ENCODE assay signal across 10 cellular contexts in genomic region chr5:160198886-160199409, GRCh38. TPM values are rescaled to one million over a fixed set of nuclear protein-coding genes. Genes with fewer than 3 reads are reported as not detected.
A peak's percentile ranks its signal among the peaks of the same experiment; 100 is the strongest.
DNase-seq lines count a peak whose midpoint lies in the region; ATAC-seq, FAIRE-seq and TF ChIP-seq lines count a peak whose summit lies in the region.
"Had no signal": no experiment of that assay in that cellular context is flagged by ENCODE, and none has a peak within 500 bp of the region (broad histone marks: within the 10 kb centered on the region; RNA-seq: fewer than 3 reads in every experiment).

No MANE protein-coding gene starts in this region.

- TF ChIP-seq CTCF in VCaP (conservative IDR thresholded peaks at IDR 0.05) (no peak), keratinocyte (optimal IDR thresholded peaks at IDR 0.05 in 1 of 3, IDR thresholded peaks at IDR 0.05 in 1 of 3, conservative IDR thresholded peaks at IDR 0.05 in 1 of 3; ENCODE audit: extremely low read depth in 1 of 3, insufficient read depth in 2 of 3, low read length in 3 of 3) (no peak), thoracic aorta (IDR thresholded peaks at IDR 0.05) (no peak)

- intact Hi-C loops in activated naive CD4-positive, alpha-beta T cell treated with anti-CD3 and anti-CD28 coated beads for 36 hours (cut with micrococcal nuclease), result loop anchor here (1.0 kb wide), 3 partner anchors 146 to 192 kb away; no protein-coding TSS in a partner anchor

- H3K9ac ChIP-seq in keratinocyte (ENCODE audit: control insufficient read depth, extremely low read depth, insufficient read depth, low read length), result no peak overlapping the region

- H3K27me3 ChIP-seq in keratinocyte (ENCODE audit: control insufficient read depth, extremely low read depth, insufficient read depth, low read length), result no peaks in the 10 kb centered on the region
- H3K27me3 ChIP-seq in thoracic aorta (replicated peaks; ENCODE audit: insufficient read depth), result no peaks in the 10 kb centered on the region

- H3K9me3 Mint-ChIP-seq in activated naive CD4-positive, alpha-beta T cell treated with anti-CD3 and anti-CD28 coated beads, Interleukin-2, amount 50 U/mL, for 72 hours, result no peaks in the 10 kb centered on the region
- H3K9me3 Mint-ChIP-seq in activated naive CD4-positive, alpha-beta T cell treated with anti-CD3 and anti-CD28 coated beads for 36 hours, result no peaks in the 10 kb centered on the region

- CTCF ChIA-PET in activated naive CD4-positive, alpha-beta T cell treated with anti-CD3 and anti-CD28 coated beads for 36 hours (lab: Charles Lee), result interaction anchor here (0.6 to 6.3 kb wide), 12 partner anchors 12 to 192 kb away, joined by 3 to 49 read pairs (median 3); no protein-coding TSS in a partner anchor

- dilution Hi-C loops in keratinocyte (cut with MboI; ENCODE audit: extremely low pct_ligation_motif_present, low sequenced_read_pairs), result no loop called here

- ATAC-seq in activated naive CD4-positive, alpha-beta T cell treated with anti-CD3 and anti-CD28 coated beads, Interleukin-2, amount 50 U/mL, for 72 hours, result peak; percentile 5
- no peak for ATAC-seq in thoracic aorta (ENCODE audit: insufficient number of reproducible peaks, low FRiP score, low read depth)

- H3K9me1 ChIP-seq in keratinocyte (ENCODE audit: control insufficient read depth, extremely low read depth, insufficient read depth, low read length), result no peaks in the 10 kb centered on the region

- no peaks in the 10 kb centered on the region for H4K20me1 ChIP-seq in keratinocyte (ENCODE audit: control insufficient read depth, extremely low read depth, insufficient read depth, low read length)

- H3K27ac Mint-ChIP-seq in activated naive CD4-positive, alpha-beta T cell treated with anti-CD3 and anti-CD28 coated beads, Interleukin-2, amount 50 U/mL, for 72 hours, result peak overlapping the region in 1 of 2 donors; percentile 76
- no peak overlapping the region for H3K27ac Mint-ChIP-seq in activated naive CD4-positive, alpha-beta T cell treated with anti-CD3 and anti-CD28 coated beads for 36 hours

- H3K4me3 Mint-ChIP-seq in activated naive CD4-positive, alpha-beta T cell treated with anti-CD3 and anti-CD28 coated beads for 36 hours, result no peak overlapping the region

- H3K27ac ChIP-seq in VCaP (peak overlapping the region; percentile 23; the same call in 1 of the 2 replicates), keratinocyte (ENCODE audit: control insufficient read depth, insufficient read depth, low read length) (no peak overlapping the region), thoracic aorta (no peak overlapping the region)
- H3K27ac ChIP-seq: C4-2B had no signal

- FAIRE-seq in keratinocyte (lab: Jason Lieb, UNC) (no peak), GM12892 (lab: Jason Lieb, UNC) (no peak)
- FAIRE-seq: TTC549 had no signal

- TF ChIP-seq POLR2A in GM12892 (IDR thresholded peaks at IDR 0.05; ENCODE audit: low read depth, low read length), result no peak

- H3K36me3 Mint-ChIP-seq in activated naive CD4-positive, alpha-beta T cell treated with anti-CD3 and anti-CD28 coated beads, Interleukin-2, amount 50 U/mL, for 72 hours, result no peaks in the 10 kb centered on the region
- H3K36me3 Mint-ChIP-seq in activated naive CD4-positive, alpha-beta T cell treated with anti-CD3 and anti-CD28 coated beads for 36 hours (ENCODE audit: low read depth), result no peaks in the 10 kb centered on the region

- no peaks in the 10 kb centered on the region for H3K9me3 ChIP-seq in keratinocyte (ENCODE audit: control insufficient read depth, low read depth, low read length)
- H3K9me3 ChIP-seq in thoracic aorta, result no peaks in the 10 kb centered on the region

- H3K36me3 ChIP-seq in keratinocyte (ENCODE audit: control insufficient read depth in 2 of 2, extremely low read depth in 1 of 2, insufficient read depth in 2 of 2, low read length in 2 of 2), result no peaks in the 10 kb centered on the region
- no peaks in the 10 kb centered on the region for H3K36me3 ChIP-seq in thoracic aorta

- H3K4me1 Mint-ChIP-seq in activated naive CD4-positive, alpha-beta T cell treated with anti-CD3 and anti-CD28 coated beads for 36 hours (ENCODE audit: low read depth), result peaks cover 2% of the 10 kb centered on the region

- peaks cover 9% of the 10 kb centered on the region for H3K27me3 Mint-ChIP-seq in activated naive CD4-positive, alpha-beta T cell treated with anti-CD3 and anti-CD28 coated beads for 36 hours (ENCODE audit: low read depth)

- DNase-seq in activated naive CD4-positive, alpha-beta T cell treated with anti-CD3 and anti-CD28 coated beads, Interleukin-2, amount 50 U/mL, for 72 hours (ENCODE audit: low spot score in 2 of 2), result no peak
- no peak for DNase-seq in activated naive CD4-positive, alpha-beta T cell treated with anti-CD3 and anti-CD28 coated beads for 36 hours
- DNase-seq in keratinocyte (ENCODE audit: low read depth, low spot score) (no peak), thoracic aorta (ENCODE audit: low spot score) (no peak), GM12892 (ENCODE audit: insufficient read length) (no peak), Ammon's horn (ENCODE audit: low spot score) (no peak), DMS53 treated with DMSO at 0.1 percent for 48 hours (lab: John Stamatoyannopoulos, UW; ENCODE audit: unreplicated experiment) (no peak)

- peak overlapping the region; percentile 55 for H3K4me2 ChIP-seq in keratinocyte (ENCODE audit: control insufficient read depth, extremely low read depth, insufficient read depth, low read depth, low read length)

- peak overlapping the region; percentile 73 for H2AFZ ChIP-seq in keratinocyte (ENCODE audit: control insufficient read depth, low read length)

- H3K79me2 ChIP-seq in keratinocyte (ENCODE audit: control insufficient read depth, insufficient read depth, low read length), result no peaks in the 10 kb centered on the region

- H3K4me1 ChIP-seq in keratinocyte (ENCODE audit: control insufficient read depth, extremely low read depth, insufficient read depth, low read length), result no peaks in the 10 kb centered on the region
- peaks cover 0 to 5% of the 10 kb centered on the region in 2 donors for H3K4me1 ChIP-seq in thoracic aorta (ENCODE audit: control insufficient read depth in 1 of 2, low read depth in 2 of 2)

- H3K4me3 ChIP-seq in keratinocyte (ENCODE audit: control insufficient read depth in 2 of 3, extremely low read depth in 1 of 3, insufficient read depth in 2 of 3, low read depth in 1 of 3, low read length in 3 of 3) (no peak overlapping the region), thoracic aorta (peak overlapping the region; percentile 71)

RNA-seq across cellular contexts. Expression of gene FABP6, which starts 30.4 kb away (rescaled TPM):
- total RNA-seq in activated naive CD4-positive, alpha-beta T cell treated with anti-CD3 and anti-CD28 coated beads, Interleukin-2, amount 50 U/mL, for 72 hours, result not detected
- not detected for total RNA-seq in activated naive CD4-positive, alpha-beta T cell treated with anti-CD3 and anti-CD28 coated beads for 36 hours
- 0.25 to 1.7 TPM in 2 of 3 replicates, not detected in the other for polyA plus RNA-seq in keratinocyte
- polyA plus RNA-seq in keratinocyte (2011; ENCODE audit: low read depth), result not detected
- polyA plus RNA-seq in keratinocyte (2011; cell fraction: cytosol; rRNA removed), result 0.34 and 0.51 TPM in 2 replicates
- 0.32 TPM in 1 of 2 replicates, not detected in the other for polyA plus RNA-seq in keratinocyte (2011; cell fraction: nucleus; rRNA removed)
- polyA plus RNA-seq in keratinocyte (2012; ENCODE audit: low replicate concordance), result not detected in 2 replicates
- polyA minus RNA-seq in keratinocyte, result not detected in 3 replicates
- not detected for polyA minus RNA-seq in keratinocyte (2011; cell fraction: cytosol; rRNA and poly(A)+ RNA removed)
- polyA minus RNA-seq in keratinocyte (2011; cell fraction: nucleus; rRNA and poly(A)+ RNA removed), result not detected in 2 replicates
- total RNA-seq in thoracic aorta, result not detected
- polyA plus RNA-seq in GM12892 (2012; ENCODE audit: missing spikeins), result 5.4 TPM
